ENCODE assay signal across 25 cellular contexts in genomic region chr20:54129350-54129749, GRCh38. TPM values are rescaled to one million over a fixed set of nuclear protein-coding genes. Genes with fewer than 3 reads are reported as not detected.
DNase-seq lines count a peak whose midpoint lies in the region; ATAC-seq, FAIRE-seq and TF ChIP-seq lines count a peak whose summit lies in the region.
"Had no signal": no experiment of that assay in that cellular context is flagged by ENCODE, and none has a peak within 500 bp of the region (broad histone marks: within the 10 kb centered on the region; RNA-seq: fewer than 3 reads in every experiment).

No MANE protein-coding gene starts in this region.

- no peak overlapping the region for H3K18ac ChIP-seq in trophoblast cell (ENCODE audit: low read length)

- H3K4me3 ChIP-seq in A549 (no peak overlapping the region), HEK293 (ENCODE audit: low read depth, low read length) (no peak overlapping the region), K562 (no peak overlapping the region), trophoblast cell (ENCODE audit: low read depth, low read length) (no peak overlapping the region), tibial artery (no peak overlapping the region)
- H3K4me3 ChIP-seq: BLaER1 treated with 17β-estradiol and CSF1 and Interleukin-3, amounts not matched to agents 10 nM and 100 nM; GM23248 had no signal

- no peaks in the 10 kb centered on the region for H3K36me3 ChIP-seq in HEK293 (ENCODE audit: control insufficient read depth in 2 of 2, insufficient read depth in 1 of 2, low read length in 2 of 2)
- H3K36me3 ChIP-seq in K562 (ENCODE audit: control insufficient read depth, insufficient read depth, low read length): no peaks in the 10 kb centered on the region
- no peaks in the 10 kb centered on the region for H3K36me3 ChIP-seq in trophoblast cell (ENCODE audit: control insufficient read depth in 1 of 2, insufficient read depth in 2 of 2, low read length in 2 of 2)
- H3K36me3 ChIP-seq in tibial artery: no peaks in the 10 kb centered on the region
- H3K36me3 ChIP-seq: BE2C; BLaER1 treated with 17β-estradiol and CSF1 and Interleukin-3, amounts not matched to agents 10 nM and 100 nM had no signal

- ATAC-seq in A549 (no peak), K562 (no peak)
- ATAC-seq: HCT116 had no signal

- no peaks in the 10 kb centered on the region for H3K79me2 ChIP-seq in K562 (ENCODE audit: control insufficient read depth, insufficient read depth, low read length)
- H3K79me2 ChIP-seq in trophoblast cell (ENCODE audit: control insufficient read depth, insufficient read depth, low read length, poor library complexity): no peaks in the 10 kb centered on the region

- TF ChIP-seq RAD21 in A549 (conservative IDR thresholded peaks at IDR 0.05 in 1 of 2, IDR thresholded peaks at IDR 0.05 in 1 of 2) (no peak), K562 (CRISPR knock-in tag; conservative IDR thresholded peaks at IDR 0.05 in 1 of 2, IDR thresholded peaks at IDR 0.05 in 1 of 2) (no peak)

- no peak overlapping the region for H2BK12ac ChIP-seq in trophoblast cell (ENCODE audit: low read length)

- no peak overlapping the region for H4K91ac ChIP-seq in trophoblast cell (ENCODE audit: low read depth, low read length)

- CTCF ChIA-PET in A549 (lab: Yijun Ruan, JAX) (interaction anchor here (1.0 to 3.4 kb wide), 8 partner anchors 10 to 71 kb away, joined by 3 to 23 read pairs (median 4); no protein-coding TSS in a partner anchor), HEK293 (lab: Yijun Ruan, JAX) (interaction anchor here (0.6 to 1.2 kb wide), 2 partner anchors 25 to 1591 kb away, joined by 3 to 7 read pairs; no protein-coding TSS in a partner anchor), K562 (lab: Yijun Ruan, JAX; ENCODE audit: low intra/inter-chr PET ratio) (no interaction called here)

- BruUV-seq in K562 (replicated peaks; lab: Mats Ljungman, UMichigan): no TSS peak

- no peak overlapping the region for H3K14ac ChIP-seq in trophoblast cell (ENCODE audit: low read length)

- intact Hi-C loops in K562 (cut with micrococcal nuclease) (no loop called here), tibial artery (cut with DNase I; ENCODE audit: low total_unique reads) (no loop called here)

- TF ChIP-seq POLR2A in A549 (IDR thresholded peaks at IDR 0.05; ENCODE audit: low read length) (no peak), K562 (conservative IDR thresholded peaks at IDR 0.05) (no peak)

- H3K27me3 ChIP-seq in K562 (ENCODE audit: control insufficient read depth in 2 of 2, insufficient read depth in 2 of 2, low read length in 2 of 2) (no peaks in the 10 kb centered on the region; a peak in 2 of 5 replicates), trophoblast cell (ENCODE audit: insufficient read depth, low read length) (no peaks in the 10 kb centered on the region), tibial artery (no peaks in the 10 kb centered on the region)
- H3K27me3 ChIP-seq: BE2C; BLaER1 treated with 17β-estradiol and CSF1 and Interleukin-3, amounts not matched to agents 10 nM and 100 nM had no signal

- H4K12ac ChIP-seq in trophoblast cell (ENCODE audit: low read depth, low read length): no peak overlapping the region

- H3K27ac ChIP-seq in A549 (peak overlapping the region; percentile 87 to 96), HEK293 (ENCODE audit: extremely low read depth, low read depth, low read length) (no peak overlapping the region), K562 (ENCODE audit: extremely low read depth, low read depth, low read length) (no peak overlapping the region), trophoblast cell (ENCODE audit: low read depth, low read length) (no peak overlapping the region), tibial artery (no peak overlapping the region)
- H3K27ac ChIP-seq: BLaER1 treated with 17β-estradiol and CSF1 and Interleukin-3, amounts not matched to agents 10 nM and 100 nM; GM23248 had no signal

- no peak overlapping the region for H4K8ac ChIP-seq in trophoblast cell (ENCODE audit: low read depth, low read length)

- H2BK120ac ChIP-seq in trophoblast cell (ENCODE audit: insufficient read depth, low read length, poor library complexity): peak overlapping the region; percentile 57

- in situ Hi-C loops in K562 (cut with MboI): no loop called here

- H3K4me1 ChIP-seq in A549: peaks cover 68% of the 10 kb centered on the region
- no peaks in the 10 kb centered on the region for H3K4me1 ChIP-seq in HEK293 (ENCODE audit: control insufficient read depth, insufficient read depth, low read length)
- no peaks in the 10 kb centered on the region; a peak in 1 of 5 replicates for H3K4me1 ChIP-seq in K562 (replicated peaks in 1 of 2; ENCODE audit: control insufficient read depth in 2 of 2, insufficient read depth in 2 of 2, low read length in 2 of 2)
- H3K4me1 ChIP-seq in trophoblast cell (ENCODE audit: control insufficient read depth in 1 of 2, insufficient read depth in 2 of 2, low read length in 2 of 2): peaks cover 7 to 23% of the 10 kb centered on the region in 2 experiments
- no peaks in the 10 kb centered on the region for H3K4me1 ChIP-seq in tibial artery
- H3K4me1 ChIP-seq: BE2C had no signal

- TF ChIP-seq CTCF in A549 (IDR thresholded peaks at IDR 0.05) (no peak), HEK293 (tag by site-specific recombination; IDR thresholded peaks at IDR 0.05) (no peak), K562 (IDR thresholded peaks at IDR 0.05 in 2 of 3, conservative IDR thresholded peaks at IDR 0.05 in 1 of 3; ENCODE audit: insufficient read depth in 2 of 3, low read depth in 1 of 3, low read length in 3 of 3) (no peak), tibial artery (IDR thresholded peaks at IDR 0.05) (no peak)

- 92% methylated on average over 3 of the region's 3 CpGs for WGBS in A549 (ENCODE audit: missing lambda C conversion rate)
- 19% methylated on average over 3 of the region's 3 CpGs for WGBS in K562 (ENCODE audit: insufficient coverage, low coverage, missing lambda C conversion rate)
- WGBS in trophoblast cell (ENCODE audit: extremely low coverage, insufficient coverage, insufficient read length): no CpG with 5 or more reads among the region's 3 CpGs

- H2AFZ ChIP-seq in K562 (ENCODE audit: low read depth, low read length): no peak overlapping the region
- H2AFZ ChIP-seq in trophoblast cell (ENCODE audit: insufficient read depth, low read length, poor library complexity): no peak overlapping the region
- H2AFZ ChIP-seq: GM23248 had no signal

- POLR2A ChIA-PET in A549 (lab: Yijun Ruan, JAX): no interaction called here
- POLR2A ChIA-PET in HEK293 (lab: Yijun Ruan, JAX): no interaction called here
- POLR2A ChIA-PET in K562 (lab: Yijun Ruan, JAX): no interaction called here

- H3K4me2 ChIP-seq in A549 (no peak overlapping the region), K562 (ENCODE audit: insufficient read depth, low read length) (no peak overlapping the region), trophoblast cell (ENCODE audit: low read length) (no peak overlapping the region)
- H3K4me2 ChIP-seq: BLaER1 treated with 17β-estradiol and CSF1 and Interleukin-3, amounts not matched to agents 10 nM and 100 nM had no signal

- TF ChIP-seq EP300 in A549 (IDR thresholded peaks at IDR 0.05) (no peak), K562 (IDR thresholded peaks at IDR 0.05; ENCODE audit: low read length) (no peak)

- H4K20me1 ChIP-seq in K562 (replicated peaks; ENCODE audit: control insufficient read depth, insufficient read depth, low read length): no peaks in the 10 kb centered on the region
- H4K20me1 ChIP-seq: BLaER1 treated with 17β-estradiol and CSF1 and Interleukin-3, amounts not matched to agents 10 nM and 100 nM had no signal

- peaks cover 26% of the 10 kb centered on the region for H3K79me1 ChIP-seq in trophoblast cell (ENCODE audit: low read length)

- H3K23ac ChIP-seq in trophoblast cell (ENCODE audit: low read length): no peak overlapping the region

- FAIRE-seq in A549 (lab: Jason Lieb, UNC): no peak
- no peak for FAIRE-seq in K562 (lab: Jason Lieb, UNC)
- FAIRE-seq: GM12891, GM18507 had no signal

- no peak overlapping the region for H2BK5ac ChIP-seq in trophoblast cell (ENCODE audit: low read depth, low read length, poor library complexity)

- no peaks in the 10 kb centered on the region for H3K9me1 ChIP-seq in K562 (ENCODE audit: control insufficient read depth, insufficient read depth, low read length)

- no peak overlapping the region for H2AK5ac ChIP-seq in trophoblast cell (ENCODE audit: low read length)

- no peak overlapping the region for H3K4ac ChIP-seq in trophoblast cell (ENCODE audit: low read depth, low read length)

- H3K9me3 ChIP-seq in A549 (peaks cover 4% of the 10 kb centered on the region; the same call in 1 of the 3 replicates), HEK293 (ENCODE audit: control insufficient read depth, insufficient read depth, low read depth, low read length) (no peaks in the 10 kb centered on the region), K562 (replicated peaks; ENCODE audit: control insufficient read depth, insufficient read depth, low read depth, low read length) (no peaks in the 10 kb centered on the region), trophoblast cell (ENCODE audit: insufficient read depth, low read depth, low read length) (no peaks in the 10 kb centered on the region), tibial artery (peaks cover 0 to 8% (median 0%) of the 10 kb centered on the region in 3 donors)
- H3K9me3 ChIP-seq: BE2C had no signal

- DNase-seq in A549 (ENCODE audit: low read depth in 1 of 2, low spot score in 1 of 2) (no peak), K562 (ENCODE audit: extremely low read depth in 1 of 4, low spot score in 3 of 4) (no peak), trophoblast cell (no peak), tibial artery (no peak), hippocampal formation (lab: John Stamatoyannopoulos, UW) (no peak)
- DNase-seq: AML-193; BE2C; Calu3; CD4-positive, alpha-beta T cell; COR-L47; DMS53; DMS79 treated with DMSO at 0.1 percent for 48 hours; GF-D8; GM23248; H9; HFFc6 had no signal

- H3K9ac ChIP-seq in K562 (ENCODE audit: insufficient read depth in 1 of 2, low read depth in 2 of 2, low read length in 2 of 2): no peak overlapping the region
- H3K9ac ChIP-seq in trophoblast cell (ENCODE audit: low read length): no peak overlapping the region
- H3K9ac ChIP-seq: BLaER1 treated with 17β-estradiol and CSF1 and Interleukin-3, amounts not matched to agents 10 nM and 100 nM; GM23248 had no signal

RNA-seq across cellular contexts. Expression of gene CYP24A1, which starts 44.4 kb away (rescaled TPM):
- polyA plus RNA-seq in A549 (2011; rRNA removed): 1,617 and 1,630 TPM in 2 replicates
- polyA plus RNA-seq in A549 (2012; cell fraction: cytosol; rRNA removed): 456 and 584 TPM in 2 replicates
- polyA plus RNA-seq in A549 (2012; cell fraction: nucleus; rRNA removed): 1,301 and 1,335 TPM in 2 replicates
- 623 to 738 TPM (median 722 TPM) in 3 replicates for polyA plus RNA-seq in A549 (2017; fragmentation: RNase III; extraction: RNeasy Plus Mini Kit Qiagen cat#74134 plus additional on column Dnase treatment)
- polyA minus RNA-seq in A549 (2011; rRNA and poly(A)+ RNA removed): 4,726 and 5,326 TPM in 2 replicates
- total RNA-seq in K562 (2011; cell fraction: chromatin; rRNA removed; ENCODE audit: low replicate concordance): not detected in 2 replicates
- not detected in 2 replicates for total RNA-seq in K562 (2011; cell fraction: nucleolus; rRNA removed)
- not detected in 2 replicates for total RNA-seq in K562 (2011; cell fraction: nucleoplasm; rRNA removed)
- not detected in 2 replicates for total RNA-seq in K562 (2014; rRNA removed)
- total RNA-seq in K562 (2014; rRNA removed; fragmentation: Illumina TruSeq; extraction: Trizol): not detected in 2 replicates
- not detected in 2 replicates for total RNA-seq in K562 (2015; rRNA removed; fragmentation: Illumina TruSeq; extraction: Trizol)
- not detected in 2 replicates for total RNA-seq in K562 (2021)
- 0.04 TPM in 1 of 2 replicates, not detected in the other for polyA plus RNA-seq in K562 (2011; rRNA removed)
- not detected in 2 replicates for polyA plus RNA-seq in K562 (2011; cell fraction: cytosol; rRNA removed)
- polyA plus RNA-seq in K562 (2011; cell fraction: nucleus; rRNA removed): not detected in 2 replicates
- polyA plus RNA-seq in K562 (2012): not detected in 2 replicates
- not detected in 2 replicates for polyA plus RNA-seq in K562 (2014; fragmentation: Illumina TruSeq; extraction: Trizol)
- polyA plus RNA-seq in K562 (2014; fragmentation: Nextera tagmentation; extraction: Ambion mirVana): not detected
- not detected in 2 replicates for polyA plus RNA-seq in K562 (2014; rRNA removed)
- not detected in 2 replicates for polyA minus RNA-seq in K562 (2011; rRNA and poly(A)+ RNA removed)
- polyA minus RNA-seq in K562 (2011; cell fraction: cytosol; rRNA and poly(A)+ RNA removed): not detected in 2 replicates
- not detected in 2 replicates for polyA minus RNA-seq in K562 (2011; cell fraction: nucleus; rRNA and poly(A)+ RNA removed)
- polyA plus RNA-seq in trophoblast cell (2013): 4.6 and 4.7 TPM in 2 replicates
- total RNA-seq: H9 had no signal
- polyA plus RNA-seq: CD14-positive monocyte had no signal

RNA-seq across cellular contexts. Expression of gene BCAS1, which starts 59.0 kb away (rescaled TPM):
- polyA plus RNA-seq in A549 (2011; rRNA removed): 3.9 and 7.9 TPM in 2 replicates
- 0.96 and 0.98 TPM in 2 replicates for polyA plus RNA-seq in A549 (2012; cell fraction: cytosol; rRNA removed)
- polyA plus RNA-seq in A549 (2012; cell fraction: nucleus; rRNA removed): 0.73 and 1.2 TPM in 2 replicates
- 1.2 to 1.4 TPM (median 1.3 TPM) in 3 replicates for polyA plus RNA-seq in A549 (2017; fragmentation: RNase III; extraction: RNeasy Plus Mini Kit Qiagen cat#74134 plus additional on column Dnase treatment)
- 3.2 and 3.6 TPM in 2 replicates for polyA minus RNA-seq in A549 (2011; rRNA and poly(A)+ RNA removed)
- total RNA-seq in K562 (2011; cell fraction: chromatin; rRNA removed; ENCODE audit: low replicate concordance): 0.58 and 0.92 TPM in 2 replicates
- 0.39 and 0.67 TPM in 2 replicates for total RNA-seq in K562 (2011; cell fraction: nucleolus; rRNA removed)
- 0.51 and 0.69 TPM in 2 replicates for total RNA-seq in K562 (2011; cell fraction: nucleoplasm; rRNA removed)
- total RNA-seq in K562 (2014; rRNA removed): 1.6 and 1.8 TPM in 2 replicates
- 1.1 and 1.5 TPM in 2 replicates for total RNA-seq in K562 (2014; rRNA removed; fragmentation: Illumina TruSeq; extraction: Trizol)
- total RNA-seq in K562 (2015; rRNA removed; fragmentation: Illumina TruSeq; extraction: Trizol): 0.54 and 0.57 TPM in 2 replicates
- total RNA-seq in K562 (2021): 0.93 and 1.0 TPM in 2 replicates
- polyA plus RNA-seq in K562 (2011; rRNA removed): 0.18 and 0.19 TPM in 2 replicates
- polyA plus RNA-seq in K562 (2011; cell fraction: cytosol; rRNA removed): 0.07 and 0.15 TPM in 2 replicates
- 0.20 and 0.24 TPM in 2 replicates for polyA plus RNA-seq in K562 (2011; cell fraction: nucleus; rRNA removed)
- 0.76 and 1.8 TPM in 2 replicates for polyA plus RNA-seq in K562 (2012)
- polyA plus RNA-seq in K562 (2014; fragmentation: Illumina TruSeq; extraction: Trizol): 1.3 and 2.3 TPM in 2 replicates
- under 1 TPM; 0.37 to 0.63 TPM for polyA plus RNA-seq in K562 (2014; fragmentation: Nextera tagmentation; extraction: Ambion mirVana)
- 1.0 and 1.1 TPM in 2 replicates for polyA plus RNA-seq in K562 (2014; rRNA removed)
- 0.18 and 0.25 TPM in 2 replicates for polyA minus RNA-seq in K562 (2011; rRNA and poly(A)+ RNA removed)
- not detected in 2 replicates for polyA minus RNA-seq in K562 (2011; cell fraction: cytosol; rRNA and poly(A)+ RNA removed)
- 0.33 and 0.40 TPM in 2 replicates for polyA minus RNA-seq in K562 (2011; cell fraction: nucleus; rRNA and poly(A)+ RNA removed)
- polyA plus RNA-seq in trophoblast cell (2013): 0.04 TPM in 1 of 2 replicates, not detected in the other
- total RNA-seq: Daoy, G401, GM23248, H4 had no signal

Comparison
In these comparisons a context has a peak if more than half of its experiments do, and no peak if none do; other contexts are left out.
1. H3K27ac ChIP-seq: peak in A549 (2 of 2); none in HEK293 (single experiment), K562 (single experiment), trophoblast cell (single experiment) and tibial artery (0 of 2).
2. RNA of gene CYP24A1, which starts 44.4 kb away (polyA plus RNA-seq): 456 to 1,630 TPM in A549; 0.04 TPM in K562; every median in the first group is over 100 times any median in the second.